Comparison of ENCODE assay signal across 24 cellular contexts in the genomic region with DNA sequence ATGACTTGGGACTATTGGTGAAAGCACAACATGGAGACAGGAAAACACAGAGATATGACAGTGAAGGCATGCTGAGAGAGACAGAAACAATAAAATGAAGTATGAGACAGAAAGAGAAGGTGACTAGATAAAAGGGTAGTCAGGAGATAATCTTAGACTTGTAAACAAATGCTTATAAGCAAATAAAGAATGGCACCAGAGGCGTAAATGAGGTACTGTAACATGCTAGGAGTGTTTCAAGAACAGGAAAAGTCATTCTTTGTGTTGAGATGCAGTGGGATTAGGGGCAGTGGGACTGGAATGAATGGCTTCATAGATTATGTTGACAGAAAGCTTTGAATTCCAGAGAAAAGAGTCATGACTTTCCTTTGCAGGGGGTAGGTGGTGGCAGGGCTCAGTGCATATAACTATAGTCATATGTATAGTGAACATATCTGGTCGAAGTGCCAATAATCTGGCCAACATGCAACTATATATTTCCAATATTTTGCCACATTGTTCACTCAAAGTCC.
DNase-seq lines count a peak whose midpoint lies in the region; FAIRE-seq lines count a peak whose summit lies in the region.
"Had no signal": no experiment of that assay in that cellular context is flagged by ENCODE, and none has a peak within 500 bp of the region (broad histone marks: within the 10 kb centered on the region; RNA-seq: fewer than 3 reads in every experiment).

No MANE protein-coding gene starts in this region.

- H3K27me3 ChIP-seq in effector memory CD4-positive, alpha-beta T cell (replicated peaks; ENCODE audit: control insufficient read depth, insufficient read depth, low read length, poor library complexity, severe bottlenecking) = no peaks in the 10 kb centered on the region
- H3K27me3 ChIP-seq: suprapubic skin, vagina had no signal

- no peak overlapping the region for H3K4me3 ChIP-seq in effector memory CD4-positive, alpha-beta T cell (ENCODE audit: insufficient read depth, low read depth, low read length, poor library complexity, severe bottlenecking)
- H3K4me3 ChIP-seq: suprapubic skin, vagina had no signal

- in situ Hi-C loops in SK-MEL-5 (cut with HindIII; ENCODE audit: low pct_unique_long_range_greater_than_20kb, low sequenced_read_pairs) = no loop called here

- no peak for FAIRE-seq in urothelium cell line (lab: Jason Lieb, UNC)
- FAIRE-seq: small intestine had no signal

- no peak overlapping the region for H3K27ac ChIP-seq in effector memory CD4-positive, alpha-beta T cell (ENCODE audit: insufficient read depth, low read length, poor library complexity, severe bottlenecking)
- H3K27ac ChIP-seq: suprapubic skin, vagina had no signal

- H3K4me1 ChIP-seq in effector memory CD4-positive, alpha-beta T cell (ENCODE audit: control insufficient read depth, insufficient read depth, low read length, poor library complexity, severe bottlenecking) = no peaks in the 10 kb centered on the region
- H3K4me1 ChIP-seq: suprapubic skin, vagina had no signal

- DNase-seq in ELR (ENCODE audit: low read depth) (peak; percentile 41), SK-MEL-5 (ENCODE audit: low read depth, low spot score) (peak; percentile 76), fibroblast of peridontal ligament (ENCODE audit: extremely low read depth) (peak; percentile 13), urothelium cell line (ENCODE audit: low spot score) (peak; percentile 3), hypothalamus (lab: John Stamatoyannopoulos, UW) (no peak), CD1c-positive myeloid dendritic cell (ENCODE audit: extremely low spot score) (no peak)
- no peak for DNase-seq in effector memory CD4-positive, alpha-beta T cell
- DNase-seq: activated CD4-positive, alpha-beta T cell treated with anti-CD3 and anti-CD28 coated beads, Interleukin-2, amount 50 U/mL, for 1 hour; activated CD8-positive, alpha-beta memory T cell treated with anti-CD3 and anti-CD28 coated beads, Interleukin-2, amount 10 ng/mL, durations not matched to agents 7 days and 5 days; activated naive CD4-positive, alpha-beta T cell treated with anti-CD3 and anti-CD28 coated beads for 36 hours; amniotic stem cell; caudate nucleus; CD4-positive, alpha-beta T cell; dermis blood vessel endothelial cell; GDM1; glutamatergic neuron; GOT3; mammary epithelial cell; NCI-H524 treated with DMSO at 0.1 percent for 48 hours; small intestine; stimulated activated CD4-positive, alpha-beta T cell treated with anti-CD3 and anti-CD28 coated beads, Interleukin-2, amount 100 ng/mL, for 24 hours; T-helper 9 cell had no signal

- H3K36me3 ChIP-seq in effector memory CD4-positive, alpha-beta T cell (ENCODE audit: control insufficient read depth, insufficient read depth, low read length) = no peaks in the 10 kb centered on the region
- H3K36me3 ChIP-seq: suprapubic skin, vagina had no signal

- no peaks in the 10 kb centered on the region for H3K9me3 ChIP-seq in effector memory CD4-positive, alpha-beta T cell (ENCODE audit: control insufficient read depth, low read length)
- H3K9me3 ChIP-seq: suprapubic skin, vagina had no signal

Comparison
In these comparisons a context has a peak if more than half of its experiments do, and no peak if none do; other contexts are left out.
1. DNase-seq: peak in ELR (single experiment), SK-MEL-5 (single experiment), fibroblast of peridontal ligament (single experiment) and urothelium cell line (single experiment); none in hypothalamus (0 of 51), effector memory CD4-positive, alpha-beta T cell (0 of 3) and CD1c-positive myeloid dendritic cell (single experiment).